ENCODE assay signal across 1 cellular context in the genomic region with DNA sequence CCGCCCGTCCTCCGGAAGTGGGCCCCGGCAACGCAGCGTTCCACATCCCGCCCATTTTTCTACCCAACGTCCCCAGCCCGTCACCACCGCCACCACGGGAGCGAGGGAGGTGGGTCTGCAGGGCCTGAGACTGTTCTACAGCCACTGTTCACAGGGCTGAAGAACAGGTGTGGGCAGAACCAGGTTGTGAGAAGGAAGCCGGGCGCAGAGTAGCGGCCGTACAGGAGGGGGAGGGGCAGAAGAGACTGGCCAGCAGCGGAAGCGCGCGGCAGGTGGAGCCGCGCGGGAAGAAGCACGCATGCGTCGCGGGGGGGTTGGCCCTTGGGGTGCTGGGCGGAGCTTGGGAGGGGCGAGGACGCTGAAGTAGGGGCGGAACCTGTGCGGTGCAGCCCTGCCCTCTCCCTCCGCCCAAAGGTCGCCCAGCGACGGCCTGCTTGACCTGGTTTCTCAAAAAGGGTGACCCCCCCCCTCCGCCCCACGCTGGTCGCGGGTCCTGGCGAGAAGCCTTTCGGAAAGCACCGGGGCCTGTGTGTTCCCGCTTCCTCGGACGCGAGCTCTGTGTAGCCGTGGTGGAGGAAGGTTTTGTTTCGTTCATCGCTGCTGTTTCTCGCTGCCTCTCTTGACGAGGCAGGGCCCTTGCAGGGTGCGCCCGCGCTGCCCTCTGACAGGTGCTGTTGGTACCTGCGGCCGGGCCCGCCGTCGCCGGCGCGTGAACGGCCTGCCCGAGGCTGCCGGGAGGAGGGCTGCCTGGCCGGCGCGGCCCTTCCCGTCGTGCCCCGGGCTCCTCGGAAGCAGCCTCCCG.
TF ChIP-seq lines count a peak whose summit lies in the region.

No MANE protein-coding gene starts in this region.

TF ChIP-seq in GM12878, 131 proteins besides CTCF, POLR2A, EP300 and RAD21 (continued from another document and continues in another):
- TF ChIP-seq NR2C1 (IDR thresholded peaks at IDR 0.05) (peak; percentile 33; the same call in 1 of the 2 replicates), ATF7 (IDR thresholded peaks at IDR 0.05; ENCODE audit: low read depth) (peak; percentile 54), CHD2 (IDR thresholded peaks at IDR 0.05; ENCODE audit: borderline replicate concordance, low read depth, low read length) (peak; percentile 85), CREB1 (IDR thresholded peaks at IDR 0.05; ENCODE audit: low read depth) (no peak), TBL1XR1 (IDR thresholded peaks at IDR 0.05; ENCODE audit: low read depth, low read length) (no peak), CHD1 (IDR thresholded peaks at IDR 0.05; ENCODE audit: low read depth, low read length) (0 out of 2 replicates have a peak, but pooled peaks have one; percentile 53), NR2F1 (conservative IDR thresholded peaks at IDR 0.05) (peak; percentile 98), ZNF207 (IDR thresholded peaks at IDR 0.05; ENCODE audit: borderline replicate concordance) (peak; percentile 91), SREBF1 (IDR thresholded peaks at IDR 0.05; ENCODE audit: low read length) (no peak), SUZ12 (IDR thresholded peaks at IDR 0.05; ENCODE audit: unreplicated experiment) (no peak), BCL11A (IDR thresholded peaks at IDR 0.05; ENCODE audit: low read depth, low read length) (no peak), NFIC (IDR thresholded peaks at IDR 0.05; ENCODE audit: low read depth, low read length) (no peak), EZH2 (IDR thresholded peaks at IDR 0.05; ENCODE audit: borderline replicate concordance, control insufficient read depth, low read depth, low read length) (no peak), IKZF1 (conservative IDR thresholded peaks at IDR 0.05) (peak; percentile 86), DPF2 (IDR thresholded peaks at IDR 0.05) (peak; percentile 88), PAX8 (IDR thresholded peaks at IDR 0.05) (no peak), IRF4 (IDR thresholded peaks at IDR 0.05; ENCODE audit: low read depth, low read length) (no peak), WRNIP1 (IDR thresholded peaks at IDR 0.05; ENCODE audit: borderline replicate concordance, low read depth, low read length) (no peak), ZNF622 (IDR thresholded peaks at IDR 0.05) (no peak), RBBP5 (conservative IDR thresholded peaks at IDR 0.05) (no peak), NFXL1 (IDR thresholded peaks at IDR 0.05; ENCODE audit: borderline replicate concordance) (no peak), SMAD5 (IDR thresholded peaks at IDR 0.05; ENCODE audit: low read depth) (peak; percentile 94), POLR2AphosphoS2 (IDR thresholded peaks at IDR 0.05; ENCODE audit: low read depth, low read length) (0 out of 2 replicates have a peak, but pooled peaks have one; percentile 25), ZNF274 (IDR thresholded peaks at IDR 0.05; ENCODE audit: insufficient read depth, insufficient read length) (no peak), HDGF (IDR thresholded peaks at IDR 0.05) (peak; percentile 96), SPI1 (IDR thresholded peaks at IDR 0.05; ENCODE audit: borderline replicate concordance, insufficient read depth, low read depth, low read length) (peak; percentile 55)
- TF ChIP-seq, protein P1, sequence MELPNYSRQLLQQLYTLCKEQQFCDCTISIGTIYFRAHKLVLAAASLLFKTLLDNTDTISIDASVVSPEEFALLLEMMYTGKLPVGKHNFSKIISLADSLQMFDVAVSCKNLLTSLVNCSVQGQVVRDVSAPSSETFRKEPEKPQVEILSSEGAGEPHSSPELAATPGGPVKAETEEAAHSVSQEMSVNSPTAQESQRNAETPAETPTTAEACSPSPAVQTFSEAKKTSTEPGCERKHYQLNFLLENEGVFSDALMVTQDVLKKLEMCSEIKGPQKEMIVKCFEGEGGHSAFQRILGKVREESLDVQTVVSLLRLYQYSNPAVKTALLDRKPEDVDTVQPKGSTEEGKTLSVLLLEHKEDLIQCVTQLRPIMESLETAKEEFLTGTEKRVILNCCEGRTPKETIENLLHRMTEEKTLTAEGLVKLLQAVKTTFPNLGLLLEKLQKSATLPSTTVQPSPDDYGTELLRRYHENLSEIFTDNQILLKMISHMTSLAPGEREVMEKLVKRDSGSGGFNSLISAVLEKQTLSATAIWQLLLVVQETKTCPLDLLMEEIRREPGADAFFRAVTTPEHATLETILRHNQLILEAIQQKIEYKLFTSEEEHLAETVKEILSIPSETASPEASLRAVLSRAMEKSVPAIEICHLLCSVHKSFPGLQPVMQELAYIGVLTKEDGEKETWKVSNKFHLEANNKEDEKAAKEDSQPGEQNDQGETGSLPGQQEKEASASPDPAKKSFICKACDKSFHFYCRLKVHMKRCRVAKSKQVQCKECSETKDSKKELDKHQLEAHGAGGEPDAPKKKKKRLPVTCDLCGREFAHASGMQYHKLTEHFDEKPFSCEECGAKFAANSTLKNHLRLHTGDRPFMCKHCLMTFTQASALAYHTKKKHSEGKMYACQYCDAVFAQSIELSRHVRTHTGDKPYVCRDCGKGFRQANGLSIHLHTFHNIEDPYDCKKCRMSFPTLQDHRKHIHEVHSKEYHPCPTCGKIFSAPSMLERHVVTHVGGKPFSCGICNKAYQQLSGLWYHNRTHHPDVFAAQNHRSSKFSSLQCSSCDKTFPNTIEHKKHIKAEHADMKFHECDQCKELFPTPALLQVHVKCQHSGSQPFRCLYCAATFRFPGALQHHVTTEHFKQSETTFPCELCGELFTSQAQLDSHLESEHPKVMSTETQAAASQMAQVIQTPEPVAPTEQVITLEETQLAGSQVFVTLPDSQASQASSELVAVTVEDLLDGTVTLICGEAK (IDR thresholded peaks at IDR 0.05; ENCODE audit: borderline replicate concordance), result peak; percentile 94
- TF ChIP-seq, protein P2, sequence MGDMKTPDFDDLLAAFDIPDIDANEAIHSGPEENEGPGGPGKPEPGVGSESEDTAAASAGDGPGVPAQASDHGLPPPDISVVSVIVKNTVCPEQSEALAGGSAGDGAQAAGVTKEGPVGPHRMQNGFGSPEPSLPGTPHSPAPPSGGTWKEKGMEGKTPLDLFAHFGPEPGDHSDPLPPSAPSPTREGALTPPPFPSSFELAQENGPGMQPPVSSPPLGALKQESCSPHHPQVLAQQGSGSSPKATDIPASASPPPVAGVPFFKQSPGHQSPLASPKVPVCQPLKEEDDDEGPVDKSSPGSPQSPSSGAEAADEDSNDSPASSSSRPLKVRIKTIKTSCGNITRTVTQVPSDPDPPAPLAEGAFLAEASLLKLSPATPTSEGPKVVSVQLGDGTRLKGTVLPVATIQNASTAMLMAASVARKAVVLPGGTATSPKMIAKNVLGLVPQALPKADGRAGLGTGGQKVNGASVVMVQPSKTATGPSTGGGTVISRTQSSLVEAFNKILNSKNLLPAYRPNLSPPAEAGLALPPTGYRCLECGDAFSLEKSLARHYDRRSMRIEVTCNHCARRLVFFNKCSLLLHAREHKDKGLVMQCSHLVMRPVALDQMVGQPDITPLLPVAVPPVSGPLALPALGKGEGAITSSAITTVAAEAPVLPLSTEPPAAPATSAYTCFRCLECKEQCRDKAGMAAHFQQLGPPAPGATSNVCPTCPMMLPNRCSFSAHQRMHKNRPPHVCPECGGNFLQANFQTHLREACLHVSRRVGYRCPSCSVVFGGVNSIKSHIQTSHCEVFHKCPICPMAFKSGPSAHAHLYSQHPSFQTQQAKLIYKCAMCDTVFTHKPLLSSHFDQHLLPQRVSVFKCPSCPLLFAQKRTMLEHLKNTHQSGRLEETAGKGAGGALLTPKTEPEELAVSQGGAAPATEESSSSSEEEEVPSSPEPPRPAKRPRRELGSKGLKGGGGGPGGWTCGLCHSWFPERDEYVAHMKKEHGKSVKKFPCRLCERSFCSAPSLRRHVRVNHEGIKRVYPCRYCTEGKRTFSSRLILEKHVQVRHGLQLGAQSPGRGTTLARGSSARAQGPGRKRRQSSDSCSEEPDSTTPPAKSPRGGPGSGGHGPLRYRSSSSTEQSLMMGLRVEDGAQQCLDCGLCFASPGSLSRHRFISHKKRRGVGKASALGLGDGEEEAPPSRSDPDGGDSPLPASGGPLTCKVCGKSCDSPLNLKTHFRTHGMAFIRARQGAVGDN (IDR thresholded peaks at IDR 0.05), result peak; percentile 98
- TF ChIP-seq, protein P3, sequence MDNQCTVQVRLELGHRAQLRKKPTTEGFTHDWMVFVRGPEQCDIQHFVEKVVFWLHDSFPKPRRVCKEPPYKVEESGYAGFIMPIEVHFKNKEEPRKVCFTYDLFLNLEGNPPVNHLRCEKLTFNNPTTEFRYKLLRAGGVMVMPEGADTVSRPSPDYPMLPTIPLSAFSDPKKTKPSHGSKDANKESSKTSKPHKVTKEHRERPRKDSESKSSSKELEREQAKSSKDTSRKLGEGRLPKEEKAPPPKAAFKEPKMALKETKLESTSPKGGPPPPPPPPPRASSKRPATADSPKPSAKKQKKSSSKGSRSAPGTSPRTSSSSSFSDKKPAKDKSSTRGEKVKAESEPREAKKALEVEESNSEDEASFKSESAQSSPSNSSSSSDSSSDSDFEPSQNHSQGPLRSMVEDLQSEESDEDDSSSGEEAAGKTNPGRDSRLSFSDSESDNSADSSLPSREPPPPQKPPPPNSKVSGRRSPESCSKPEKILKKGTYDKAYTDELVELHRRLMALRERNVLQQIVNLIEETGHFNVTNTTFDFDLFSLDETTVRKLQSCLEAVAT (IDR thresholded peaks at IDR 0.05), result peak; percentile 84
- TF ChIP-seq, protein P4, sequence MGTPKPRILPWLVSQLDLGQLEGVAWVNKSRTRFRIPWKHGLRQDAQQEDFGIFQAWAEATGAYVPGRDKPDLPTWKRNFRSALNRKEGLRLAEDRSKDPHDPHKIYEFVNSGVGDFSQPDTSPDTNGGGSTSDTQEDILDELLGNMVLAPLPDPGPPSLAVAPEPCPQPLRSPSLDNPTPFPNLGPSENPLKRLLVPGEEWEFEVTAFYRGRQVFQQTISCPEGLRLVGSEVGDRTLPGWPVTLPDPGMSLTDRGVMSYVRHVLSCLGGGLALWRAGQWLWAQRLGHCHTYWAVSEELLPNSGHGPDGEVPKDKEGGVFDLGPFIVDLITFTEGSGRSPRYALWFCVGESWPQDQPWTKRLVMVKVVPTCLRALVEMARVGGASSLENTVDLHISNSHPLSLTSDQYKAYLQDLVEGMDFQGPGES (IDR thresholded peaks at IDR 0.05), result no peak; the same call in 1 of the 2 replicates
- TF ChIP-seq, protein P5, sequence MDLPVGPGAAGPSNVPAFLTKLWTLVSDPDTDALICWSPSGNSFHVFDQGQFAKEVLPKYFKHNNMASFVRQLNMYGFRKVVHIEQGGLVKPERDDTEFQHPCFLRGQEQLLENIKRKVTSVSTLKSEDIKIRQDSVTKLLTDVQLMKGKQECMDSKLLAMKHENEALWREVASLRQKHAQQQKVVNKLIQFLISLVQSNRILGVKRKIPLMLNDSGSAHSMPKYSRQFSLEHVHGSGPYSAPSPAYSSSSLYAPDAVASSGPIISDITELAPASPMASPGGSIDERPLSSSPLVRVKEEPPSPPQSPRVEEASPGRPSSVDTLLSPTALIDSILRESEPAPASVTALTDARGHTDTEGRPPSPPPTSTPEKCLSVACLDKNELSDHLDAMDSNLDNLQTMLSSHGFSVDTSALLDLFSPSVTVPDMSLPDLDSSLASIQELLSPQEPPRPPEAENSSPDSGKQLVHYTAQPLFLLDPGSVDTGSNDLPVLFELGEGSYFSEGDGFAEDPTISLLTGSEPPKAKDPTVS (IDR thresholded peaks at IDR 0.05; ENCODE audit: low read depth, low read length), result no peak
- TF ChIP-seq, protein P6, sequence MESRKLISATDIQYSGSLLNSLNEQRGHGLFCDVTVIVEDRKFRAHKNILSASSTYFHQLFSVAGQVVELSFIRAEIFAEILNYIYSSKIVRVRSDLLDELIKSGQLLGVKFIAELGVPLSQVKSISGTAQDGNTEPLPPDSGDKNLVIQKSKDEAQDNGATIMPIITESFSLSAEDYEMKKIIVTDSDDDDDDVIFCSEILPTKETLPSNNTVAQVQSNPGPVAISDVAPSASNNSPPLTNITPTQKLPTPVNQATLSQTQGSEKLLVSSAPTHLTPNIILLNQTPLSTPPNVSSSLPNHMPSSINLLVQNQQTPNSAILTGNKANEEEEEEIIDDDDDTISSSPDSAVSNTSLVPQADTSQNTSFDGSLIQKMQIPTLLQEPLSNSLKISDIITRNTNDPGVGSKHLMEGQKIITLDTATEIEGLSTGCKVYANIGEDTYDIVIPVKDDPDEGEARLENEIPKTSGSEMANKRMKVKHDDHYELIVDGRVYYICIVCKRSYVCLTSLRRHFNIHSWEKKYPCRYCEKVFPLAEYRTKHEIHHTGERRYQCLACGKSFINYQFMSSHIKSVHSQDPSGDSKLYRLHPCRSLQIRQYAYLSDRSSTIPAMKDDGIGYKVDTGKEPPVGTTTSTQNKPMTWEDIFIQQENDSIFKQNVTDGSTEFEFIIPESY (IDR thresholded peaks at IDR 0.05), result no peak
- TF ChIP-seq, protein P7, sequence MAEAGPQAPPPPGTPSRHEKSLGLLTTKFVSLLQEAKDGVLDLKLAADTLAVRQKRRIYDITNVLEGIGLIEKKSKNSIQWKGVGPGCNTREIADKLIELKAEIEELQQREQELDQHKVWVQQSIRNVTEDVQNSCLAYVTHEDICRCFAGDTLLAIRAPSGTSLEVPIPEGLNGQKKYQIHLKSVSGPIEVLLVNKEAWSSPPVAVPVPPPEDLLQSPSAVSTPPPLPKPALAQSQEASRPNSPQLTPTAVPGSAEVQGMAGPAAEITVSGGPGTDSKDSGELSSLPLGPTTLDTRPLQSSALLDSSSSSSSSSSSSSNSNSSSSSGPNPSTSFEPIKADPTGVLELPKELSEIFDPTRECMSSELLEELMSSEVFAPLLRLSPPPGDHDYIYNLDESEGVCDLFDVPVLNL (IDR thresholded peaks at IDR 0.05; ENCODE audit: low read depth, low read length), result no peak
- TF ChIP-seq, protein P8, sequence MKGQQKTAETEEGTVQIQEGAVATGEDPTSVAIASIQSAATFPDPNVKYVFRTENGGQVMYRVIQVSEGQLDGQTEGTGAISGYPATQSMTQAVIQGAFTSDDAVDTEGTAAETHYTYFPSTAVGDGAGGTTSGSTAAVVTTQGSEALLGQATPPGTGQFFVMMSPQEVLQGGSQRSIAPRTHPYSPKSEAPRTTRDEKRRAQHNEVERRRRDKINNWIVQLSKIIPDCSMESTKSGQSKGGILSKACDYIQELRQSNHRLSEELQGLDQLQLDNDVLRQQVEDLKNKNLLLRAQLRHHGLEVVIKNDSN (IDR thresholded peaks at IDR 0.05; ENCODE audit: borderline replicate concordance, extremely low read length, insufficient read depth, low read depth, low read length), result no peak
- TF ChIP-seq, protein P9, sequence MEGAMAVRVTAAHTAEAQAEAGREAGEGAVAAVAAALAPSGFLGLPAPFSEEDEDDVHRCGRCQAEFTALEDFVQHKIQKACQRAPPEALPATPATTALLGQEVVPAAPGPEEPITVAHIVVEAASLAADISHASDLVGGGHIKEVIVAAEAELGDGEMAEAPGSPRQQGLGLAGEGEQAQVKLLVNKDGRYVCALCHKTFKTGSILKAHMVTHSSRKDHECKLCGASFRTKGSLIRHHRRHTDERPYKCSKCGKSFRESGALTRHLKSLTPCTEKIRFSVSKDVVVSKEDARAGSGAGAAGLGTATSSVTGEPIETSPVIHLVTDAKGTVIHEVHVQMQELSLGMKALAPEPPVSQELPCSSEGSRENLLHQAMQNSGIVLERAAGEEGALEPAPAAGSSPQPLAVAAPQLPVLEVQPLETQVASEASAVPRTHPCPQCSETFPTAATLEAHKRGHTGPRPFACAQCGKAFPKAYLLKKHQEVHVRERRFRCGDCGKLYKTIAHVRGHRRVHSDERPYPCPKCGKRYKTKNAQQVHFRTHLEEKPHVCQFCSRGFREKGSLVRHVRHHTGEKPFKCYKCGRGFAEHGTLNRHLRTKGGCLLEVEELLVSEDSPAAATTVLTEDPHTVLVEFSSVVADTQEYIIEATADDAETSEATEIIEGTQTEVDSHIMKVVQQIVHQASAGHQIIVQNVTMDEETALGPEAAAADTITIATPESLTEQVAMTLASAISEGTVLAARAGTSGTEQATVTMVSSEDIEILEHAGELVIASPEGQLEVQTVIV (IDR thresholded peaks at IDR 0.05; ENCODE audit: borderline replicate concordance, partially characterized antibody), result peak; percentile 67
